12 cellular contexts compared by ENCODE assay signal in genomic region chr4:111847256-111848108, GRCh38.
DNase-seq lines count a peak whose midpoint lies in the region; ATAC-seq, FAIRE-seq and TF ChIP-seq lines count a peak whose summit lies in the region.
"Had no signal": no experiment of that assay in that cellular context is flagged by ENCODE, and none has a peak within 500 bp of the region (broad histone marks: within the 10 kb centered on the region; RNA-seq: fewer than 3 reads in every experiment).

No MANE protein-coding gene starts in this region.

- no peak for FAIRE-seq in A549 (lab: Jason Lieb, UNC)

- no peaks in the 10 kb centered on the region for H3K4me1 ChIP-seq in A549
- H3K4me1 ChIP-seq: lower lobe of right lung had no signal

- POLR2A ChIA-PET in A549 (lab: Yijun Ruan, JAX) = no interaction called here

- H3K27me3 Mint-ChIP-seq in Calu3 (ENCODE audit: unreplicated experiment) = no peaks in the 10 kb centered on the region

- TF ChIP-seq EP300 in A549 (IDR thresholded peaks at IDR 0.05) = no peak

- no peak for TF ChIP-seq POLR2A in A549 (IDR thresholded peaks at IDR 0.05; ENCODE audit: low read length)

- CTCF ChIA-PET in A549 (lab: Yijun Ruan, JAX) = no interaction called here
- CTCF ChIA-PET in Calu3 (lab: Charles Lee) = interaction anchor here (1.5 kb wide), 1 partner anchor 206 kb away, joined by 3 read pairs; no protein-coding TSS in a partner anchor

- TF ChIP-seq CTCF in A549 (IDR thresholded peaks at IDR 0.05) (no peak), choroid plexus epithelial cell (conservative IDR thresholded peaks at IDR 0.05; ENCODE audit: low read depth, low read length) (peak; percentile 44), Calu3 (IDR thresholded peaks at IDR 0.05; ENCODE audit: unreplicated experiment) (no peak)

- DNase-seq in A549 (ENCODE audit: low read depth in 1 of 2, low spot score in 1 of 2) = no peak
- DNase-seq in NCI-H2227 (lab: John Stamatoyannopoulos, UW; ENCODE audit: unreplicated experiment) = peak; percentile 12
- DNase-seq in choroid plexus epithelial cell (ENCODE audit: low read depth) = peak; percentile 18
- no peak for DNase-seq in Calu3
- no peak for DNase-seq in cortex of kidney (lab: John Stamatoyannopoulos, UW)
- DNase-seq: activated naive CD4-positive, alpha-beta T cell; CD4-positive, CD25-positive, alpha-beta regulatory T cell; lower lobe of right lung had no signal

- WGBS in A549 (ENCODE audit: missing lambda C conversion rate) = 39% methylated on average over 6 of the region's 6 CpGs

- H3K36me3 Mint-ChIP-seq in Calu3 (ENCODE audit: insufficient read depth, unreplicated experiment) = no peaks in the 10 kb centered on the region
- H3K36me3 Mint-ChIP-seq: CD4-positive, CD25-positive, alpha-beta regulatory T cell had no signal

- H3K27ac Mint-ChIP-seq in Calu3 (ENCODE audit: unreplicated experiment) = no peak overlapping the region
- H3K27ac Mint-ChIP-seq: CD4-positive, CD25-positive, alpha-beta regulatory T cell had no signal

- H3K4me1 Mint-ChIP-seq in Calu3 (ENCODE audit: low read depth, unreplicated experiment) = peaks cover 11% of the 10 kb centered on the region
- H3K4me1 Mint-ChIP-seq: CD4-positive, CD25-positive, alpha-beta regulatory T cell had no signal

- BruUV-seq in Calu3 (replicated peaks; lab: Mats Ljungman, UMichigan) = no TSS peak

- H3K27ac ChIP-seq in A549 = no peak overlapping the region
- H3K27ac ChIP-seq: lower lobe of right lung, skin epidermis had no signal

- peaks cover 2% of the 10 kb centered on the region for H3K9me3 Mint-ChIP-seq in Calu3 (ENCODE audit: low read depth, unreplicated experiment)

- H3K4me3 ChIP-seq in A549 (no peak overlapping the region), choroid plexus epithelial cell (ENCODE audit: low read depth, low read length) (no peak overlapping the region)
- H3K4me3 ChIP-seq: lower lobe of right lung, skin epidermis had no signal

- no peak overlapping the region for H3K4me2 ChIP-seq in A549

- no peak for TF ChIP-seq RAD21 in A549 (conservative IDR thresholded peaks at IDR 0.05 in 1 of 2, IDR thresholded peaks at IDR 0.05 in 1 of 2)

- no peak overlapping the region for H3K4me3 Mint-ChIP-seq in Calu3 (ENCODE audit: low read depth, unreplicated experiment)
- H3K4me3 Mint-ChIP-seq: CD4-positive, CD25-positive, alpha-beta regulatory T cell had no signal

- intact Hi-C loops in Calu3 (cut with micrococcal nuclease; ENCODE audit: unreplicated experiment) = no loop called here

- ATAC-seq in A549 (peak; percentile 47 to 66; a peak in 2 of 6 replicates), GM18861 (IDR thresholded peaks at IDR 0.05; ENCODE audit: unreplicated experiment) (peak; percentile 55), HG02571 (IDR thresholded peaks at IDR 0.05; ENCODE audit: unreplicated experiment) (no peak), esophagus mucosa (no peak)
- ATAC-seq: lower lobe of right lung had no signal

- no peaks in the 10 kb centered on the region for H3K9me3 ChIP-seq in A549
- H3K9me3 ChIP-seq: lower lobe of right lung had no signal

TF ChIP-seq in A549, 52 proteins besides CTCF, POLR2A, EP300 and RAD21:
- no peak for TF ChIP-seq TP53 (CRISPR knock-in tag; IDR thresholded peaks at IDR 0.05)
- TF ChIP-seq MAZ (IDR thresholded peaks at IDR 0.05; ENCODE audit: borderline replicate concordance, low read depth, low read length) = no peak
- TF ChIP-seq ZFP36 (IDR thresholded peaks at IDR 0.05; ENCODE audit: borderline replicate concordance, partially characterized antibody) = no peak
- no peak for TF ChIP-seq ESRRA (IDR thresholded peaks at IDR 0.05; ENCODE audit: borderline replicate concordance, low read length)
- TF ChIP-seq JUNB (IDR thresholded peaks at IDR 0.05) = no peak
- no peak for TF ChIP-seq RCOR1 (IDR thresholded peaks at IDR 0.05; ENCODE audit: low read depth, low read length)
- TF ChIP-seq MYC (IDR thresholded peaks at IDR 0.05; ENCODE audit: borderline replicate concordance, low read length) = no peak
- no peak for TF ChIP-seq RARB (CRISPR knock-in tag; IDR thresholded peaks at IDR 0.05)
- TF ChIP-seq, protein P1, sequence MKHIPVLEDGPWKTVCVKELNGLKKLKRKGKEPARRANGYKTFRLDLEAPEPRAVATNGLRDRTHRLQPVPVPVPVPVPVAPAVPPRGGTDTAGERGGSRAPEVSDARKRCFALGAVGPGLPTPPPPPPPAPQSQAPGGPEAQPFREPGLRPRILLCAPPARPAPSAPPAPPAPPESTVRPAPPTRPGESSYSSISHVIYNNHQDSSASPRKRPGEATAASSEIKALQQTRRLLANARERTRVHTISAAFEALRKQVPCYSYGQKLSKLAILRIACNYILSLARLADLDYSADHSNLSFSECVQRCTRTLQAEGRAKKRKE (CRISPR knock-in tag; IDR thresholded peaks at IDR 0.05; ENCODE audit: low read depth) = no peak
- no peak for TF ChIP-seq NPAS2 (CRISPR knock-in tag; IDR thresholded peaks at IDR 0.05; ENCODE audit: borderline replicate concordance)
- no peak for TF ChIP-seq ZC3H11A (IDR thresholded peaks at IDR 0.05)
- no peak for TF ChIP-seq POLR2AphosphoS2 (conservative IDR thresholded peaks at IDR 0.05; ENCODE audit: low read length)
- TF ChIP-seq, protein P2, sequence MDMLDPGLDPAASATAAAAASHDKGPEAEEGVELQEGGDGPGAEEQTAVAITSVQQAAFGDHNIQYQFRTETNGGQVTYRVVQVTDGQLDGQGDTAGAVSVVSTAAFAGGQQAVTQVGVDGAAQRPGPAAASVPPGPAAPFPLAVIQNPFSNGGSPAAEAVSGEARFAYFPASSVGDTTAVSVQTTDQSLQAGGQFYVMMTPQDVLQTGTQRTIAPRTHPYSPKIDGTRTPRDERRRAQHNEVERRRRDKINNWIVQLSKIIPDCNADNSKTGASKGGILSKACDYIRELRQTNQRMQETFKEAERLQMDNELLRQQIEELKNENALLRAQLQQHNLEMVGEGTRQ (IDR thresholded peaks at IDR 0.05) = no peak
- no peak for TF ChIP-seq TFCP2L1 (CRISPR knock-in tag; IDR thresholded peaks at IDR 0.05)
- no peak for TF ChIP-seq HOXB13 (CRISPR knock-in tag; IDR thresholded peaks at IDR 0.05; ENCODE audit: low read depth)
- TF ChIP-seq CHD2 (IDR thresholded peaks at IDR 0.05; ENCODE audit: low read length, partially characterized antibody) = no peak
- TF ChIP-seq RFX5 (IDR thresholded peaks at IDR 0.05) = no peak
- no peak for TF ChIP-seq NFE2L2 (conservative IDR thresholded peaks at IDR 0.05; ENCODE audit: low read length)
- TF ChIP-seq CEBPB (IDR thresholded peaks at IDR 0.05) = no peak
- TF ChIP-seq ZNF302 (CRISPR knock-in tag; IDR thresholded peaks at IDR 0.05) = no peak

Comparison
In these comparisons a context has a peak if more than half of its experiments do, and no peak if none do; other contexts are left out.
1. ATAC-seq: peak in A549 (2 of 2) and GM18861 (single experiment); none in HG02571 (single experiment) and esophagus mucosa (single experiment).
2. DNase-seq: peak in NCI-H2227 (single experiment) and choroid plexus epithelial cell (single experiment); none in A549 (0 of 2), Calu3 (single experiment) and cortex of kidney (single experiment).